Comparison of ENCODE assay signal across 24 cellular contexts in genomic region chr13:73329355-73329754, GRCh38.
"Had no signal": no experiment of that assay in that cellular context is flagged by ENCODE, and none has a peak within 500 bp of the region (broad histone marks: within the 10 kb centered on the region; RNA-seq: fewer than 3 reads in every experiment).

No MANE protein-coding gene starts in this region.

- H3K4me3 ChIP-seq: hepatocyte, left ventricle myocardium inferior, lung, pancreas, prostate gland, skin epidermis, stomach, testis, thyroid gland, transverse colon, upper lobe of left lung, vagina had no signal

- DNase-seq: immature natural killer cell; left ventricle myocardium inferior; naive thymus-derived CD8-positive, alpha-beta T cell; nucleus accumbens; pancreas; posterior cingulate gyrus; retina; right cardiac atrium; stimulated activated CD4-positive, alpha-beta T cell treated with anti-CD3 and anti-CD28 coated beads, Interleukin-12 subunit alpha, Interleukin-12 subunit beta, amount 100 ng/mL, for 4 hours; stimulated activated CD4-positive, alpha-beta T cell treated with anti-CD3 and anti-CD28 coated beads, Interleukin-15, amount 100 ng/mL, for 24 hours; stimulated activated CD4-positive, alpha-beta T cell treated with anti-CD3 and anti-CD28 coated beads, Interleukin-2, amount 100 ng/mL, for 24 hours; stimulated activated CD4-positive, alpha-beta T cell treated with anti-CD3 and anti-CD28 coated beads, Interleukin-4, amount 100 ng/mL, for 1 hour; stimulated activated naive B cell treated with anti-CD40 and anti-IgM and Interleukin-4, amounts not matched to agents 10 μg/mL and 1 μg/mL and 100 μg/mL, for 72 hours; stimulated activated naive CD8-positive, alpha-beta T cell treated with anti-CD3 and anti-CD28 coated beads, Interleukin-15, Interleukin-2, amounts not matched to agents 100 U/mL and 50 U/mL, for 24 hours; stomach; testis; thyroid gland; transverse colon; upper lobe of left lung had no signal

- H3K36me3 ChIP-seq: left ventricle myocardium inferior, pancreas, prostate gland, stomach, thyroid gland, transverse colon, upper lobe of left lung, vagina had no signal

- H3K27me3 ChIP-seq: hepatocyte, pancreas, stomach, testis, thyroid gland, transverse colon, upper lobe of left lung, vagina had no signal
